ENCODE assay signal across 2 cellular contexts in the genomic region with DNA sequence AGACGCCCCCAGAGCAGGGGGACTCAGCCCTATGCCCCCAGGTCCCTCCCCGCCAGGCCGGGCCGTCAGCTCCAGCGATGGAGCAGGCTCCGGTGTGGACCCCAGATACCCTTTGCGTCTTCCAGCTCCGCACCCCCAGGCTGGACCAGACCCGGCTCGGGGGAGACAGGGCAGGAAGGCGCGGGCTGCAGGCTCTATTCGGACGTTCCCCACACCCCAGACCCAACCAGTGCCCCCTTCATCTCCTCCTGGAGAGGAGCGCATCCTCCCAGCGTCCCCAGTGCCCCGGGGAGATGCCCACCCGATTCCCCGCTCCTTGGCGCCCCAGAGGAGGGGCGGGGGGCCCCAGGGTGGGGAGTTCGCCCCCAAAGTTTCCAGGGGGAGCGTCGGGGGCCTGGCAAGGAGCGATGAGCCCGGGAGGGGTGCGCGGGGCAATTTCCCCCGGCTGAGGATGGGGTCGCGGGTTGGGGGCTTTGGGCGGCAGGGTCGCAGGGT.
TF ChIP-seq lines count a peak whose summit lies in the region.

No MANE protein-coding gene starts in this region.

TF ChIP-seq in K562, 482 proteins besides CTCF, POLR2A, EP300 and RAD21:
- no peak for TF ChIP-seq ZNF780A (CRISPR knock-in tag; IDR thresholded peaks at IDR 0.05)
- TF ChIP-seq RBM14 (IDR thresholded peaks at IDR 0.05; ENCODE audit: borderline replicate concordance, insufficient read depth, low read depth, low read length) = 0 out of 2 replicates have a peak, but pooled peaks have one; percentile 2

TF ChIP-seq in neural cell, 6 proteins besides CTCF, POLR2A, EP300 and RAD21:
- TF ChIP-seq SMC3 (conservative IDR thresholded peaks at IDR 0.05; ENCODE audit: poor library complexity) = no peak
- TF ChIP-seq MXI1 (conservative IDR thresholded peaks at IDR 0.05; ENCODE audit: poor library complexity, severe bottlenecking) = no peak
- TF ChIP-seq, protein P1, sequence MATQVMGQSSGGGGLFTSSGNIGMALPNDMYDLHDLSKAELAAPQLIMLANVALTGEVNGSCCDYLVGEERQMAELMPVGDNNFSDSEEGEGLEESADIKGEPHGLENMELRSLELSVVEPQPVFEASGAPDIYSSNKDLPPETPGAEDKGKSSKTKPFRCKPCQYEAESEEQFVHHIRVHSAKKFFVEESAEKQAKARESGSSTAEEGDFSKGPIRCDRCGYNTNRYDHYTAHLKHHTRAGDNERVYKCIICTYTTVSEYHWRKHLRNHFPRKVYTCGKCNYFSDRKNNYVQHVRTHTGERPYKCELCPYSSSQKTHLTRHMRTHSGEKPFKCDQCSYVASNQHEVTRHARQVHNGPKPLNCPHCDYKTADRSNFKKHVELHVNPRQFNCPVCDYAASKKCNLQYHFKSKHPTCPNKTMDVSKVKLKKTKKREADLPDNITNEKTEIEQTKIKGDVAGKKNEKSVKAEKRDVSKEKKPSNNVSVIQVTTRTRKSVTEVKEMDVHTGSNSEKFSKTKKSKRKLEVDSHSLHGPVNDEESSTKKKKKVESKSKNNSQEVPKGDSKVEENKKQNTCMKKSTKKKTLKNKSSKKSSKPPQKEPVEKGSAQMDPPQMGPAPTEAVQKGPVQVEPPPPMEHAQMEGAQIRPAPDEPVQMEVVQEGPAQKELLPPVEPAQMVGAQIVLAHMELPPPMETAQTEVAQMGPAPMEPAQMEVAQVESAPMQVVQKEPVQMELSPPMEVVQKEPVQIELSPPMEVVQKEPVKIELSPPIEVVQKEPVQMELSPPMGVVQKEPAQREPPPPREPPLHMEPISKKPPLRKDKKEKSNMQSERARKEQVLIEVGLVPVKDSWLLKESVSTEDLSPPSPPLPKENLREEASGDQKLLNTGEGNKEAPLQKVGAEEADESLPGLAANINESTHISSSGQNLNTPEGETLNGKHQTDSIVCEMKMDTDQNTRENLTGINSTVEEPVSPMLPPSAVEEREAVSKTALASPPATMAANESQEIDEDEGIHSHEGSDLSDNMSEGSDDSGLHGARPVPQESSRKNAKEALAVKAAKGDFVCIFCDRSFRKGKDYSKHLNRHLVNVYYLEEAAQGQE (IDR thresholded peaks at IDR 0.05; ENCODE audit: borderline replicate concordance) = no peak
- TF ChIP-seq EZH2 (IDR thresholded peaks at IDR 0.05; ENCODE audit: borderline replicate concordance, insufficient read depth, low read length, poor library complexity, severe bottlenecking) = no peak
- TF ChIP-seq TAF1 (IDR thresholded peaks at IDR 0.05; ENCODE audit: low read depth) = no peak
- no peak for TF ChIP-seq POLR2AphosphoS5 (IDR thresholded peaks at IDR 0.05)
